Comparison of ENCODE assay signal across 9 cellular contexts in the genomic region with DNA sequence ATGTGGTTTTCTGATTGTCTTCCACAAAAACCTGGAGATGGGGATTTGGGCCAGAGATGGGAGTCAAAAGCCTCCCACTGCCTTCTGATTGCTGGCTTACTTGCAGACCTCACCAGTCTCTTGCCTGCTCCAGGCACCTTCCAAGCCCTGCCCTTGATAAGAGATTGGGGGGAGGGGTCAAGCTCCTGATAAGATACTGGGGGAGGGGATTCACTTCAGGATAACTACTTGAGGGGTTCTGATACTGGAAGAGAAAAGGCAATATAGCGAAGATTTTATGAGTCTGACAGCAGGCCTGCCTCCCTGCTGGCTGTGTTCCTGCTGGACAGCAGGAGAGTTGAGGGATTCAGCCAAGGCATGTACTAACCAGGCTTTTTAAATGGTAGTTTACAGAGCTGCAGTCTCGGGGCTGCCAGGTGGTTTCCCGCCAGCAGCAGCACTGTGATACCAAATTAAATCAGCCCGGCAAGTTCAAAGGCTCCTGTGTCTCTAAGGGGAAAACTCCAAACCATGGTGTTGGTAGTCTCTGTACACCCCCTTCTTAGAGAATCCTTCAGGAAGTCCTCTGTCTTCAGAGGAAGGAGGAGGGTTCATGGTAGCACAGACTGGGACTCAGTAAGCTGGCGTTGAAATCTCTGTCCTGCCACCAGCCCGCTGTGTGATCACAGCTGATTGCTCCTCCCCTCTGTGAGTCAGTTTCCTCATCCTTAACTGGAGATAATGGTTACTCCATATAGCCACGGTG. TPM values are rescaled to one million over a fixed set of nuclear protein-coding genes. Genes with fewer than 3 reads are reported as not detected.
DNase-seq lines count a peak whose midpoint lies in the region; ATAC-seq and TF ChIP-seq lines count a peak whose summit lies in the region.
"Had no signal": no experiment of that assay in that cellular context is flagged by ENCODE, and none has a peak within 500 bp of the region (broad histone marks: within the 10 kb centered on the region; RNA-seq: fewer than 3 reads in every experiment).

No MANE protein-coding gene starts in this region.

- peak; percentile 67 for ATAC-seq in activated CD8-positive, alpha-beta memory T cell treated with anti-CD3 and anti-CD28 coated beads, Interleukin-2, amount 10 ng/mL, durations not matched to agents 7 days and 5 days
- ATAC-seq in lower lobe of right lung, result peak; percentile 54 to 62
- ATAC-seq in upper lobe of left lung (ENCODE audit: low FRiP score in 2 of 2), result peak; percentile 66 to 86
- no peak for ATAC-seq in HG03139 (IDR thresholded peaks at IDR 0.05; ENCODE audit: unreplicated experiment)
- ATAC-seq: CD8-positive, alpha-beta T cell had no signal

- no peak for TF ChIP-seq POLR2A in upper lobe of left lung (IDR thresholded peaks at IDR 0.05)

- H3K4me3 ChIP-seq in cardiac fibroblast (replicated peaks in 1 of 2; ENCODE audit: low read depth in 2 of 2, low read length in 2 of 2) (peak overlapping the region in 1 of 2 donors; percentile 6), lower lobe of right lung (no peak overlapping the region), upper lobe of left lung (no peak overlapping the region)

- no peaks in the 10 kb centered on the region for H3K36me3 ChIP-seq in lower lobe of right lung
- H3K36me3 ChIP-seq in upper lobe of left lung, result no peaks in the 10 kb centered on the region

- no peaks in the 10 kb centered on the region for H3K27me3 Mint-ChIP-seq in activated CD8-positive, alpha-beta memory T cell treated with anti-CD3 and anti-CD28 coated beads, Interleukin-2, amount 10 ng/mL, durations not matched to agents 7 days and 5 days
- no peaks in the 10 kb centered on the region for H3K27me3 Mint-ChIP-seq in activated T-helper 2 cell treated with anti-CD3 and anti-CD28 coated beads, Interferon-gamma antibody, Interleukin-2, Interleukin-4, amounts not matched to agents 10 μg/mL and 5 μg/mL and 100 μg/mL, durations not matched to agents 14 hours and 24 hours and 36 hours (ENCODE audit: low read depth)

- no peaks in the 10 kb centered on the region for H3K4me1 ChIP-seq in lower lobe of right lung
- H3K4me1 ChIP-seq in upper lobe of left lung, result peaks cover 0 to 8% (median 0%) of the 10 kb centered on the region in 4 donors

- intact Hi-C loops in lower lobe of right lung (cut with DNase I), result no loop called here
- intact Hi-C loops in activated T-helper 2 cell treated with anti-CD3 and anti-CD28 coated beads, Interferon-gamma antibody, Interleukin-2, Interleukin-4, amounts not matched to agents 10 μg/mL and 5 μg/mL and 100 μg/mL, durations not matched to agents 14 hours and 24 hours and 36 hours (cut with micrococcal nuclease), result no loop called here

- no peaks in the 10 kb centered on the region for H3K9me3 ChIP-seq in lower lobe of right lung
- no peaks in the 10 kb centered on the region for H3K9me3 ChIP-seq in upper lobe of left lung

- H3K9me3 Mint-ChIP-seq in activated CD8-positive, alpha-beta memory T cell treated with anti-CD3 and anti-CD28 coated beads, Interleukin-2, amount 10 ng/mL, durations not matched to agents 7 days and 5 days (ENCODE audit: low read depth), result no peaks in the 10 kb centered on the region
- H3K9me3 Mint-ChIP-seq in activated T-helper 2 cell treated with anti-CD3 and anti-CD28 coated beads, Interferon-gamma antibody, Interleukin-2, Interleukin-4, amounts not matched to agents 10 μg/mL and 5 μg/mL and 100 μg/mL, durations not matched to agents 14 hours and 24 hours and 36 hours, result no peaks in the 10 kb centered on the region
- H3K9me3 Mint-ChIP-seq: CD8-positive, alpha-beta T cell had no signal

- no peak for TF ChIP-seq EP300 in upper lobe of left lung (IDR thresholded peaks at IDR 0.05)

- peak overlapping the region; percentile 18 for H3K4me3 Mint-ChIP-seq in activated CD8-positive, alpha-beta memory T cell treated with anti-CD3 and anti-CD28 coated beads, Interleukin-2, amount 10 ng/mL, durations not matched to agents 7 days and 5 days
- H3K4me3 Mint-ChIP-seq in activated T-helper 2 cell treated with anti-CD3 and anti-CD28 coated beads, Interferon-gamma antibody, Interleukin-2, Interleukin-4, amounts not matched to agents 10 μg/mL and 5 μg/mL and 100 μg/mL, durations not matched to agents 14 hours and 24 hours and 36 hours (ENCODE audit: low read depth), result no peak overlapping the region
- H3K4me3 Mint-ChIP-seq: CD8-positive, alpha-beta T cell had no signal

- TF ChIP-seq CTCF in cardiac fibroblast (IDR thresholded peaks at IDR 0.05; ENCODE audit: low read depth, low read length) (no peak), lower lobe of right lung (IDR thresholded peaks at IDR 0.05) (no peak), upper lobe of left lung (IDR thresholded peaks at IDR 0.05) (no peak)

- DNase-seq in activated CD8-positive, alpha-beta memory T cell treated with anti-CD3 and anti-CD28 coated beads, Interleukin-2, amount 10 ng/mL, durations not matched to agents 7 days and 5 days, result peak; percentile 46
- DNase-seq in activated CD8-positive, alpha-beta memory T cell treated with anti-CD3 and anti-CD28 coated beads, Interleukin-2, amount 50 U/mL, for 4 hours, result no peak
- DNase-seq in NCI-H446 (lab: John Stamatoyannopoulos, UW) (peak; percentile 43 to 80), cardiac fibroblast (ENCODE audit: low read depth in 2 of 2) (peak; percentile 81), lower lobe of right lung (no peak), upper lobe of left lung (no peak)
- no peak for DNase-seq in activated T-helper 2 cell treated with anti-CD3 and anti-CD28 coated beads, Interferon-gamma antibody, Interleukin-2, Interleukin-4, amounts not matched to agents 10 μg/mL and 5 μg/mL and 100 μg/mL, durations not matched to agents 14 hours and 24 hours and 36 hours (ENCODE audit: low spot score)

- no peak overlapping the region for H3K27ac Mint-ChIP-seq in activated CD8-positive, alpha-beta memory T cell treated with anti-CD3 and anti-CD28 coated beads, Interleukin-2, amount 10 ng/mL, durations not matched to agents 7 days and 5 days
- no peak overlapping the region for H3K27ac Mint-ChIP-seq in activated T-helper 2 cell treated with anti-CD3 and anti-CD28 coated beads, Interferon-gamma antibody, Interleukin-2, Interleukin-4, amounts not matched to agents 10 μg/mL and 5 μg/mL and 100 μg/mL, durations not matched to agents 14 hours and 24 hours and 36 hours
- H3K27ac Mint-ChIP-seq: CD8-positive, alpha-beta T cell had no signal

- CTCF ChIA-PET in activated CD8-positive, alpha-beta memory T cell treated with anti-CD3 and anti-CD28 coated beads, Interleukin-2, amount 10 ng/mL, durations not matched to agents 7 days and 5 days (lab: Charles Lee), result interaction anchor here (1.0 kb wide), 1 partner anchor 179 kb away, joined by 3 read pairs; no protein-coding TSS in a partner anchor

- WGBS in upper lobe of left lung, 2 donors, result 37 to 54% methylated on average over 5 to 7 of the region's 7 CpGs

- peak overlapping the region; percentile 8 for H3K27ac ChIP-seq in lower lobe of right lung
- peak overlapping the region in 1 of 4 donors; percentile 19 for H3K27ac ChIP-seq in upper lobe of left lung

- H3K36me3 Mint-ChIP-seq in activated CD8-positive, alpha-beta memory T cell treated with anti-CD3 and anti-CD28 coated beads, Interleukin-2, amount 10 ng/mL, durations not matched to agents 7 days and 5 days, result no peaks in the 10 kb centered on the region
- no peaks in the 10 kb centered on the region for H3K36me3 Mint-ChIP-seq in activated T-helper 2 cell treated with anti-CD3 and anti-CD28 coated beads, Interferon-gamma antibody, Interleukin-2, Interleukin-4, amounts not matched to agents 10 μg/mL and 5 μg/mL and 100 μg/mL, durations not matched to agents 14 hours and 24 hours and 36 hours (ENCODE audit: low read depth)

- H3K27me3 ChIP-seq in lower lobe of right lung (ENCODE audit: low read depth) (no peaks in the 10 kb centered on the region), upper lobe of left lung (no peaks in the 10 kb centered on the region)

- H3K4me1 Mint-ChIP-seq in activated CD8-positive, alpha-beta memory T cell treated with anti-CD3 and anti-CD28 coated beads, Interleukin-2, amount 10 ng/mL, durations not matched to agents 7 days and 5 days, result peaks cover 18% of the 10 kb centered on the region
- H3K4me1 Mint-ChIP-seq in activated T-helper 2 cell treated with anti-CD3 and anti-CD28 coated beads, Interferon-gamma antibody, Interleukin-2, Interleukin-4, amounts not matched to agents 10 μg/mL and 5 μg/mL and 100 μg/mL, durations not matched to agents 14 hours and 24 hours and 36 hours (ENCODE audit: low read depth), result peaks cover 2% of the 10 kb centered on the region

RNA-seq across cellular contexts. Expression of gene FBXO36, which starts 58.3 kb away (rescaled TPM):
- total RNA-seq in activated CD8-positive, alpha-beta memory T cell treated with anti-CD3 and anti-CD28 coated beads, Interleukin-2, amount 10 ng/mL, durations not matched to agents 7 days and 5 days, result 1 to 10 TPM in 1 of 2 experiments, under 1 TPM in 1; 0.54 to 1.4 TPM
- total RNA-seq in lower lobe of right lung, result 3.3 TPM
- total RNA-seq in upper lobe of left lung, result 10 to 100 TPM in 1 of 6 donors, 1 to 10 TPM in 5; 2.4 to 13.8 (median 4.5) TPM
- 0.66 and 1.0 TPM in 2 replicates for total RNA-seq in activated T-helper 2 cell treated with anti-CD3 and anti-CD28 coated beads, Interferon-gamma antibody, Interleukin-2, Interleukin-4, amounts not matched to agents 10 μg/mL and 5 μg/mL and 100 μg/mL, durations not matched to agents 14 hours and 24 hours and 36 hours

RNA-seq across cellular contexts. Expression of gene TRIP12, which starts 58.8 kb away (rescaled TPM):
- total RNA-seq in activated CD8-positive, alpha-beta memory T cell treated with anti-CD3 and anti-CD28 coated beads, Interleukin-2, amount 10 ng/mL, durations not matched to agents 7 days and 5 days, result 100 to 1,000 TPM; 235 to 270 TPM
- 229 TPM for total RNA-seq in lower lobe of right lung
- total RNA-seq in upper lobe of left lung, result 100 to 1,000 TPM; 164 to 202 (median 180) TPM
- 256 and 269 TPM in 2 replicates for total RNA-seq in activated T-helper 2 cell treated with anti-CD3 and anti-CD28 coated beads, Interferon-gamma antibody, Interleukin-2, Interleukin-4, amounts not matched to agents 10 μg/mL and 5 μg/mL and 100 μg/mL, durations not matched to agents 14 hours and 24 hours and 36 hours

Comparison
In these comparisons a context has a peak if more than half of its experiments do, and no peak if none do; other contexts are left out.
1. DNase-seq: peak in activated CD8-positive, alpha-beta memory T cell treated with anti-CD3 and anti-CD28 coated beads, Interleukin-2, amount 10 ng/mL, durations not matched to agents 7 days and 5 days (single experiment), NCI-H446 (2 of 2) and cardiac fibroblast (2 of 2); none in activated CD8-positive, alpha-beta memory T cell treated with anti-CD3 and anti-CD28 coated beads, Interleukin-2, amount 50 U/mL, for 4 hours (single experiment), lower lobe of right lung (single experiment), upper lobe of left lung (0 of 2) and activated T-helper 2 cell treated with anti-CD3 and anti-CD28 coated beads, Interferon-gamma antibody, Interleukin-2, Interleukin-4, amounts not matched to agents 10 μg/mL and 5 μg/mL and 100 μg/mL, durations not matched to agents 14 hours and 24 hours and 36 hours (single experiment).